In genomic region chr12:23028158-23028802, GRCh38 we compare ENCODE assay signal across 1 cellular context.
TF ChIP-seq lines count a peak whose summit lies in the region.

No MANE protein-coding gene starts in this region.

TF ChIP-seq in GM23338, 12 proteins besides CTCF, POLR2A, EP300 and RAD21 (continued from another document):
- no peak for TF ChIP-seq ZNF462 (CRISPR knock-in tag; IDR thresholded peaks at IDR 0.05)
- no peak for TF ChIP-seq CREB1 (CRISPR knock-in tag; IDR thresholded peaks at IDR 0.05; ENCODE audit: low read depth)
